23 cellular contexts compared by ENCODE assay signal in genomic region chr5:133919148-133920136, GRCh38. TPM values are rescaled to one million over a fixed set of nuclear protein-coding genes. Genes with fewer than 3 reads are reported as not detected.
DNase-seq lines count a peak whose midpoint lies in the region; ATAC-seq and TF ChIP-seq lines count a peak whose summit lies in the region.
"Had no signal": no experiment of that assay in that cellular context is flagged by ENCODE, and none has a peak within 500 bp of the region (broad histone marks: within the 10 kb centered on the region; RNA-seq: fewer than 3 reads in every experiment).

No MANE protein-coding gene starts in this region.

- H3K27me3 Mint-ChIP-seq in WTC11 (ENCODE audit: low read depth): no peaks in the 10 kb centered on the region

- no peaks in the 10 kb centered on the region for H4K20me1 ChIP-seq in BLaER1 treated with 17β-estradiol and CSF1 and Interleukin-3, amounts not matched to agents 10 nM and 100 nM

- H3K27ac Mint-ChIP-seq in WTC11: 0 out of 2 replicates have a peak overlapping the region, but pooled peaks have one; percentile 38
- H3K27ac Mint-ChIP-seq: activated naive CD8-positive, alpha-beta T cell treated with anti-CD3 and anti-CD28 coated beads, Interleukin-2, amount 10 ng/mL, durations not matched to agents 7 days and 5 days; CD14-positive monocyte; natural killer cell treated with Interleukin-12 subunit alpha and Interleukin-12 subunit beta and Interleukin-15 and Interleukin-18, amount 100 ng/mL, for 72 hours had no signal

- CTCF ChIA-PET in WTC11 (lab: Charles Lee): interaction anchor here (0.5 to 1.5 kb wide), 4 partner anchors 25 to 373 kb away, joined by 3 to 4 read pairs (median 3); no protein-coding TSS in a partner anchor

- H3K27ac ChIP-seq in BLaER1 treated with 17β-estradiol and CSF1 and Interleukin-3, amounts not matched to agents 10 nM and 100 nM: no peak overlapping the region
- H3K27ac ChIP-seq: breast epithelium, esophagus muscularis mucosa, heart right ventricle, psoas muscle, thoracic aorta had no signal

- peaks cover 0 to 24% (median 18%) of the 10 kb centered on the region in 10 experiments; a peak in 14 of 20 replicates for H3K4me1 ChIP-seq in BLaER1 treated with 17β-estradiol and CSF1 and Interleukin-3, amounts not matched to agents 10 nM and 100 nM
- H3K4me1 ChIP-seq: breast epithelium, esophagus muscularis mucosa, heart right ventricle, psoas muscle had no signal

- no peaks in the 10 kb centered on the region for H3K27me3 ChIP-seq in BLaER1 treated with 17β-estradiol and CSF1 and Interleukin-3, amounts not matched to agents 10 nM and 100 nM
- H3K27me3 ChIP-seq: breast epithelium had no signal

- no peak overlapping the region for H3K9ac ChIP-seq in BLaER1 treated with 17β-estradiol and CSF1 and Interleukin-3, amounts not matched to agents 10 nM and 100 nM

- H3K4me1 Mint-ChIP-seq in WTC11: peaks cover 10% of the 10 kb centered on the region
- H3K4me1 Mint-ChIP-seq: activated naive CD8-positive, alpha-beta T cell treated with anti-CD3 and anti-CD28 coated beads, Interleukin-2, amount 10 ng/mL, durations not matched to agents 7 days and 5 days; CD14-positive monocyte had no signal

- ATAC-seq in WTC11 (peak; percentile 33; the same call in 1 of the 2 replicates), HG03108 (IDR thresholded peaks at IDR 0.05; ENCODE audit: unreplicated experiment) (no peak), omental fat pad (ENCODE audit: low FRiP score) (no peak)

- no peak for DNase-seq in AG09319 (ENCODE audit: extremely low read depth, low read depth)
- no peak for DNase-seq in WTC11 (ENCODE audit: low spot score)
- DNase-seq in fibroblast of villous mesenchyme (ENCODE audit: low read depth): no peak
- DNase-seq in omental fat pad (ENCODE audit: low spot score): no peak
- DNase-seq in middle frontal gyrus (ENCODE audit: extremely low spot score, low spot score): no peak
- DNase-seq: activated naive CD8-positive, alpha-beta T cell treated with anti-CD3 and anti-CD28 coated beads, Interleukin-2, amount 10 ng/mL, durations not matched to agents 7 days and 5 days; DMS153; heart right ventricle; islet precursor cell; NCI-H187 treated with DMSO at 0.1 percent for 48 hours; NCI-H446; psoas muscle; RPMI8226; stimulated activated CD4-positive, alpha-beta T cell treated with anti-CD3 and anti-CD28 coated beads, Interleukin-4, amount 100 ng/mL, for 4 hours; stimulated activated CD8-positive, alpha-beta memory T cell treated with anti-CD3 and anti-CD28 coated beads, Interleukin-4, amount 100 ng/mL, for 48 hours had no signal

- H3K36me3 Mint-ChIP-seq in WTC11: no peaks in the 10 kb centered on the region
- H3K36me3 Mint-ChIP-seq: activated naive CD8-positive, alpha-beta T cell treated with anti-CD3 and anti-CD28 coated beads, Interleukin-2, amount 10 ng/mL, durations not matched to agents 7 days and 5 days; CD14-positive monocyte; natural killer cell treated with Interleukin-12 subunit alpha and Interleukin-12 subunit beta and Interleukin-15 and Interleukin-18, amount 100 ng/mL, for 72 hours had no signal

- H3K4me3 ChIP-seq in BLaER1 treated with 17β-estradiol and CSF1 and Interleukin-3, amounts not matched to agents 10 nM and 100 nM: no peak overlapping the region
- no peak overlapping the region for H3K4me3 ChIP-seq in fibroblast of villous mesenchyme (ENCODE audit: low read depth, low read length)
- H3K4me3 ChIP-seq: breast epithelium, esophagus muscularis mucosa, heart right ventricle, psoas muscle, smooth muscle cell, thoracic aorta had no signal

- H3K9me3 Mint-ChIP-seq in WTC11: peaks cover 5% of the 10 kb centered on the region; the same call in 1 of the 2 replicates
- H3K9me3 Mint-ChIP-seq: activated naive CD8-positive, alpha-beta T cell treated with anti-CD3 and anti-CD28 coated beads, Interleukin-2, amount 10 ng/mL, durations not matched to agents 7 days and 5 days; natural killer cell treated with Interleukin-12 subunit alpha and Interleukin-12 subunit beta and Interleukin-15 and Interleukin-18, amount 100 ng/mL, for 72 hours had no signal

- peak overlapping the region in 10 of 11 experiments; percentile 11 to 51 (median 22); a peak in 13 of 22 replicates for H3K4me2 ChIP-seq in BLaER1 treated with 17β-estradiol and CSF1 and Interleukin-3, amounts not matched to agents 10 nM and 100 nM
- H3K4me2 ChIP-seq: smooth muscle cell had no signal

- no peaks in the 10 kb centered on the region for H3K9me3 ChIP-seq in BLaER1 treated with 17β-estradiol and CSF1 and Interleukin-3, amounts not matched to agents 10 nM and 100 nM (replicated peaks in 1 of 11)
- H3K9me3 ChIP-seq: breast epithelium, esophagus muscularis mucosa, heart right ventricle, psoas muscle, thoracic aorta had no signal

- H3K36me3 ChIP-seq in BLaER1 treated with 17β-estradiol and CSF1 and Interleukin-3, amounts not matched to agents 10 nM and 100 nM: no peaks in the 10 kb centered on the region
- H3K36me3 ChIP-seq: breast epithelium, esophagus muscularis mucosa, heart right ventricle, thoracic aorta had no signal

- H3K4me3 Mint-ChIP-seq in WTC11: no peak overlapping the region
- H3K4me3 Mint-ChIP-seq: activated naive CD8-positive, alpha-beta T cell treated with anti-CD3 and anti-CD28 coated beads, Interleukin-2, amount 10 ng/mL, durations not matched to agents 7 days and 5 days; CD14-positive monocyte; natural killer cell treated with Interleukin-12 subunit alpha and Interleukin-12 subunit beta and Interleukin-15 and Interleukin-18, amount 100 ng/mL, for 72 hours had no signal

- POLR2A ChIA-PET in WTC11 (lab: Charles Lee): no interaction called here

- peak; percentile 5 for TF ChIP-seq CTCF in AG09319 (IDR thresholded peaks at IDR 0.05; ENCODE audit: low read depth, low read length)
- TF ChIP-seq CTCF in WTC11 (IDR thresholded peaks at IDR 0.05): no peak
- TF ChIP-seq CTCF in fibroblast of villous mesenchyme (IDR thresholded peaks at IDR 0.05; ENCODE audit: insufficient read depth, low read depth, low read length): peak; percentile 28
- no peak for TF ChIP-seq CTCF in omental fat pad (IDR thresholded peaks at IDR 0.05)

TF ChIP-seq in WTC11, 78 proteins besides CTCF, POLR2A, EP300 and RAD21:
- TF ChIP-seq ZNF121 (CRISPR knock-in tag; IDR thresholded peaks at IDR 0.05) (no peak), ZNF423 (CRISPR knock-in tag; IDR thresholded peaks at IDR 0.05) (no peak), ERG (CRISPR knock-in tag; IDR thresholded peaks at IDR 0.05) (no peak), GABPB1 (CRISPR knock-in tag; IDR thresholded peaks at IDR 0.05) (no peak), ZNF396 (CRISPR knock-in tag; IDR thresholded peaks at IDR 0.05; ENCODE audit: borderline replicate concordance) (no peak), ZMAT4 (CRISPR knock-in tag; IDR thresholded peaks at IDR 0.05) (no peak), NFE2L1 (CRISPR knock-in tag; IDR thresholded peaks at IDR 0.05) (no peak), ZSCAN18 (CRISPR knock-in tag; IDR thresholded peaks at IDR 0.05) (no peak), NR2C2 (CRISPR knock-in tag; IDR thresholded peaks at IDR 0.05) (no peak)
- TF ChIP-seq, protein P1, sequence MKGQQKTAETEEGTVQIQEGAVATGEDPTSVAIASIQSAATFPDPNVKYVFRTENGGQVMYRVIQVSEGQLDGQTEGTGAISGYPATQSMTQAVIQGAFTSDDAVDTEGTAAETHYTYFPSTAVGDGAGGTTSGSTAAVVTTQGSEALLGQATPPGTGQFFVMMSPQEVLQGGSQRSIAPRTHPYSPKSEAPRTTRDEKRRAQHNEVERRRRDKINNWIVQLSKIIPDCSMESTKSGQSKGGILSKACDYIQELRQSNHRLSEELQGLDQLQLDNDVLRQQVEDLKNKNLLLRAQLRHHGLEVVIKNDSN (CRISPR knock-in tag; IDR thresholded peaks at IDR 0.05): no peak
TF ChIP-seq in WTC11: peak in this region for 0.

RNA-seq across cellular contexts. Expression of gene C5orf15, which starts 49.0 kb away (rescaled TPM):
- total RNA-seq in WTC11 (2021) (29.9 to 32.7 TPM (median 30.3 TPM) in 3 replicates), fibroblast of villous mesenchyme (53.8 and 103 TPM in 2 replicates), omental fat pad (10 to 100 TPM; 31.3 to 53.1 (median 41.2) TPM)

Comparison
In these comparisons a context has a peak if more than half of its experiments do, and no peak if none do; other contexts are left out.
1. CTCF ChIP-seq: peak in AG09319 (single experiment) and fibroblast of villous mesenchyme (single experiment); none in WTC11 (single experiment) and omental fat pad (0 of 3).